Comparison of ENCODE assay signal across 1 cellular context in the genomic region with DNA sequence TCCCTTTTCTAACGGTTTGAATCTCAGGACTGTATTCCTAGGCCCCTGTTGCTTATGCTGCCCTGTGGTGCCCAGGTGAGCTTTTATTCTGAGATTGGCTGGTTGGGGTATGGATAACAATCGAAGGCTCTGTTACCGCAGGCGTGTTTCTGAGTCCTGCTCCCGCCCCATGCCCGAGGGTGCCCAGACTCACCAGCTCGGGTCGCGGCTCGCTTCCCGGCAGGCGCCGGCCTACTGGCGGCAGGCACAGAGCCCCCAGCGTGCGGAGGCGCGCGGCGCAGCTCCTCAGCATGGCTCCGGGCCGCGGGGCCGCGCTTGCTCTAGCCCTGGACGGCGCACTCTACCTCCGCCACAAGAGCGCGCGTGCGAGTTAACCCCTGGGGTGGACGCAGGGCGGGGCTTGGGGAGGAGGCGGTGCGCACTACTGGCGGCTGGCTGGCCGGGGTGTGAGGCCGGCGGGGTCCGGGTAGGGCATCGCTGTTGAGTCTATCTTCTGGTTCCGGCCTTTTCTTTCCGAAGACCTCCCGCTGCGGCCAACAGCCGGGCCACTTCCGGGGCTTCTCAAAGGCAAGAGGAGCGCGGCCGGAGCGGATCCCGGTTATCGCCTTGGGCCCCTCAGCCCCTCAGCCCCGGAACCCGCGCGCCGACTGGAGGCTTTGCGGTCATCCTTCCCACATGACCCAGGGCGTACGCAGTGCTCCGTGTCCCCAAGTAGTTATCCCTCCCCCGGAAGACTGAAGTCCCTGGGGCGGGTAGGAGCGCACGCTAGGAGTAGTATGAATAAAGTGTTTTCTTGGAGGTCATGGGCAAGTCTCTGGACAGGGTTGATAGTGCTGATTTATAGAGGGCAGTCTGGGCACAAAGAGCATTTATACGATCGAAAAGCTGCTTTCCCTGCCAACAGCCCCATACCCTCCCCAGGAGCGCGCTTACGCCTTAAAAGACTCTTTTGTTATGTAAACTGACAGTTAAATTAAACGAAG.
A peak's percentile ranks its signal among the peaks of the same experiment; 100 is the strongest.
TF ChIP-seq lines count a peak whose summit lies in the region.

A gene (minus strand): TSS at position 345 of the 983 bp plus-strand sequence. CDS start 53 bp downstream, at position 292.

TF ChIP-seq in HEK293, 187 proteins besides CTCF, POLR2A, EP300 and RAD21 (continued from another document and continues in another):
- TF ChIP-seq ZNF514 (tag by site-specific recombination; IDR thresholded peaks at IDR 0.05) (no peak), OVOL3 (tag by site-specific recombination; IDR thresholded peaks at IDR 0.05) (no peak), FEZF1 (tag by site-specific recombination; IDR thresholded peaks at IDR 0.05) (peak; percentile 42; the same call in 1 of the 2 replicates), ZNF701 (tag by site-specific recombination; IDR thresholded peaks at IDR 0.05) (no peak), ZNF664 (tag by site-specific recombination; IDR thresholded peaks at IDR 0.05) (no peak), GLIS2 (tag by site-specific recombination; IDR thresholded peaks at IDR 0.05) (peak; percentile 92), KLF7 (tag by site-specific recombination; IDR thresholded peaks at IDR 0.05; ENCODE audit: borderline replicate concordance) (peak; percentile 66; the same call in 1 of the 2 replicates), ZNF501 (tag by site-specific recombination; IDR thresholded peaks at IDR 0.05) (peak; percentile 92), ZBTB48 (tag by site-specific recombination; IDR thresholded peaks at IDR 0.05) (peak; percentile 35; the same call in 1 of the 2 replicates), ZNF394 (tag by site-specific recombination; IDR thresholded peaks at IDR 0.05; ENCODE audit: borderline replicate concordance) (peak; percentile 78; the same call in 1 of the 2 replicates), ZNF610 (tag by site-specific recombination; IDR thresholded peaks at IDR 0.05; ENCODE audit: borderline replicate concordance) (peak; percentile 82; the same call in 1 of the 2 replicates), ZNF660 (tag by site-specific recombination; IDR thresholded peaks at IDR 0.05) (peak; percentile 95), ZNF621 (tag by site-specific recombination; IDR thresholded peaks at IDR 0.05) (no peak), SP3 (tag by site-specific recombination; IDR thresholded peaks at IDR 0.05) (peak; percentile 84), ZNF366 (tag by site-specific recombination; conservative IDR thresholded peaks at IDR 0.05) (peak; percentile 48), ZNF600 (tag by site-specific recombination; IDR thresholded peaks at IDR 0.05) (peak; percentile 61; the same call in 1 of the 2 replicates), ZNF654 (tag by site-specific recombination; IDR thresholded peaks at IDR 0.05; ENCODE audit: low read depth) (no peak), ZNF626 (tag by site-specific recombination; IDR thresholded peaks at IDR 0.05) (0 out of 2 replicates have a peak, but pooled peaks have one; percentile 15), ZNF544 (tag by site-specific recombination; IDR thresholded peaks at IDR 0.05) (no peak), ZBTB20 (tag by site-specific recombination; IDR thresholded peaks at IDR 0.05) (peak; percentile 97), ZSCAN16 (tag by site-specific recombination; IDR thresholded peaks at IDR 0.05) (peak; percentile 91), YY2 (tag by site-specific recombination; IDR thresholded peaks at IDR 0.05) (no peak), BCL11A (tag by site-specific recombination; IDR thresholded peaks at IDR 0.05; ENCODE audit: low read depth) (peak; percentile 58; the same call in 1 of the 2 replicates), ZNF292 (tag by site-specific recombination; IDR thresholded peaks at IDR 0.05; ENCODE audit: borderline replicate concordance, low read depth) (no peak), ZNF549 (tag by site-specific recombination; IDR thresholded peaks at IDR 0.05) (no peak), ZNF624 (tag by site-specific recombination; IDR thresholded peaks at IDR 0.05) (no peak), SETDB1 (IDR thresholded peaks at IDR 0.05; ENCODE audit: insufficient read length, low read length) (no peak), ZNF416 (tag by site-specific recombination; IDR thresholded peaks at IDR 0.05) (no peak), ZBTB21 (tag by site-specific recombination; IDR thresholded peaks at IDR 0.05) (peak; percentile 44; the same call in 1 of the 2 replicates), MYNN (tag by site-specific recombination; IDR thresholded peaks at IDR 0.05; ENCODE audit: borderline replicate concordance) (no peak), ZNF837 (tag by site-specific recombination; IDR thresholded peaks at IDR 0.05) (no peak), ZNF174 (tag by site-specific recombination; IDR thresholded peaks at IDR 0.05) (no peak), ZNF423 (tag by site-specific recombination; IDR thresholded peaks at IDR 0.05) (peak; percentile 86), KLF9 (tag by site-specific recombination; IDR thresholded peaks at IDR 0.05; ENCODE audit: low read depth) (peak; percentile 48; the same call in 1 of the 2 replicates), ZNF548 (tag by site-specific recombination; IDR thresholded peaks at IDR 0.05) (no peak), ZNF571 (tag by site-specific recombination; IDR thresholded peaks at IDR 0.05) (no peak), ZFP69B (tag by site-specific recombination; IDR thresholded peaks at IDR 0.05) (peak; percentile 86), KLF1 (tag by site-specific recombination; IDR thresholded peaks at IDR 0.05) (peak; percentile 73), ZNF114 (tag by site-specific recombination; IDR thresholded peaks at IDR 0.05) (no peak), ZNF10 (tag by site-specific recombination; IDR thresholded peaks at IDR 0.05) (no peak), ZNF623 (tag by site-specific recombination; IDR thresholded peaks at IDR 0.05) (no peak), ZBTB8A (tag by site-specific recombination; IDR thresholded peaks at IDR 0.05) (peak; percentile 88), SALL2 (tag by site-specific recombination; IDR thresholded peaks at IDR 0.05; ENCODE audit: borderline replicate concordance) (no peak), ZFHX2 (tag by site-specific recombination; conservative IDR thresholded peaks at IDR 0.05) (peak; percentile 50; the same call in 1 of the 2 replicates), ZNF677 (tag by site-specific recombination; IDR thresholded peaks at IDR 0.05) (no peak), ZNF211 (tag by site-specific recombination; IDR thresholded peaks at IDR 0.05; ENCODE audit: low read depth) (no peak), ZNF239 (tag by site-specific recombination; IDR thresholded peaks at IDR 0.05) (no peak), YY1 (tag by site-specific recombination; IDR thresholded peaks at IDR 0.05) (0 out of 2 replicates have a peak, but pooled peaks have one; percentile 47), ZNF24 (tag by site-specific recombination; IDR thresholded peaks at IDR 0.05) (peak; percentile 76; the same call in 1 of the 2 replicates)
- TF ChIP-seq, protein P1, sequence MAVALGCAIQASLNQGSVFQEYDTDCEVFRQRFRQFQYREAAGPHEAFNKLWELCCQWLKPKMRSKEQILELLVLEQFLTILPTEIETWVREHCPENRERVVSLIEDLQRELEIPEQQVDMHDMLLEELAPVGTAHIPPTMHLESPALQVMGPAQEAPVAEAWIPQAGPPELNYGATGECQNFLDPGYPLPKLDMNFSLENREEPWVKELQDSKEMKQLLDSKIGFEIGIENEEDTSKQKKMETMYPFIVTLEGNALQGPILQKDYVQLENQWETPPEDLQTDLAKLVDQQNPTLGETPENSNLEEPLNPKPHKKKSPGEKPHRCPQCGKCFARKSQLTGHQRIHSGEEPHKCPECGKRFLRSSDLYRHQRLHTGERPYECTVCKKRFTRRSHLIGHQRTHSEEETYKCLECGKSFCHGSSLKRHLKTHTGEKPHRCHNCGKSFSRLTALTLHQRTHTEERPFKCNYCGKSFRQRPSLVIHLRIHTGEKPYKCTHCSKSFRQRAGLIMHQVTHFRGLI (tag by site-specific recombination; IDR thresholded peaks at IDR 0.05), result peak; percentile 66; the same call in 1 of the 2 replicates
- TF ChIP-seq, protein P2, sequence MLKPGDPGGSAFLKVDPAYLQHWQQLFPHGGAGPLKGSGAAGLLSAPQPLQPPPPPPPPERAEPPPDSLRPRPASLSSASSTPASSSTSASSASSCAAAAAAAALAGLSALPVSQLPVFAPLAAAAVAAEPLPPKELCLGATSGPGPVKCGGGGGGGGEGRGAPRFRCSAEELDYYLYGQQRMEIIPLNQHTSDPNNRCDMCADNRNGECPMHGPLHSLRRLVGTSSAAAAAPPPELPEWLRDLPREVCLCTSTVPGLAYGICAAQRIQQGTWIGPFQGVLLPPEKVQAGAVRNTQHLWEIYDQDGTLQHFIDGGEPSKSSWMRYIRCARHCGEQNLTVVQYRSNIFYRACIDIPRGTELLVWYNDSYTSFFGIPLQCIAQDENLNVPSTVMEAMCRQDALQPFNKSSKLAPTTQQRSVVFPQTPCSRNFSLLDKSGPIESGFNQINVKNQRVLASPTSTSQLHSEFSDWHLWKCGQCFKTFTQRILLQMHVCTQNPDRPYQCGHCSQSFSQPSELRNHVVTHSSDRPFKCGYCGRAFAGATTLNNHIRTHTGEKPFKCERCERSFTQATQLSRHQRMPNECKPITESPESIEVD (tag by site-specific recombination; IDR thresholded peaks at IDR 0.05), result no peak
- TF ChIP-seq, protein P3, sequence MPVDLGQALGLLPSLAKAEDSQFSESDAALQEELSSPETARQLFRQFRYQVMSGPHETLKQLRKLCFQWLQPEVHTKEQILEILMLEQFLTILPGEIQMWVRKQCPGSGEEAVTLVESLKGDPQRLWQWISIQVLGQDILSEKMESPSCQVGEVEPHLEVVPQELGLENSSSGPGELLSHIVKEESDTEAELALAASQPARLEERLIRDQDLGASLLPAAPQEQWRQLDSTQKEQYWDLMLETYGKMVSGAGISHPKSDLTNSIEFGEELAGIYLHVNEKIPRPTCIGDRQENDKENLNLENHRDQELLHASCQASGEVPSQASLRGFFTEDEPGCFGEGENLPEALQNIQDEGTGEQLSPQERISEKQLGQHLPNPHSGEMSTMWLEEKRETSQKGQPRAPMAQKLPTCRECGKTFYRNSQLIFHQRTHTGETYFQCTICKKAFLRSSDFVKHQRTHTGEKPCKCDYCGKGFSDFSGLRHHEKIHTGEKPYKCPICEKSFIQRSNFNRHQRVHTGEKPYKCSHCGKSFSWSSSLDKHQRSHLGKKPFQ (tag by site-specific recombination; IDR thresholded peaks at IDR 0.05), result no peak
- TF ChIP-seq, protein P4, sequence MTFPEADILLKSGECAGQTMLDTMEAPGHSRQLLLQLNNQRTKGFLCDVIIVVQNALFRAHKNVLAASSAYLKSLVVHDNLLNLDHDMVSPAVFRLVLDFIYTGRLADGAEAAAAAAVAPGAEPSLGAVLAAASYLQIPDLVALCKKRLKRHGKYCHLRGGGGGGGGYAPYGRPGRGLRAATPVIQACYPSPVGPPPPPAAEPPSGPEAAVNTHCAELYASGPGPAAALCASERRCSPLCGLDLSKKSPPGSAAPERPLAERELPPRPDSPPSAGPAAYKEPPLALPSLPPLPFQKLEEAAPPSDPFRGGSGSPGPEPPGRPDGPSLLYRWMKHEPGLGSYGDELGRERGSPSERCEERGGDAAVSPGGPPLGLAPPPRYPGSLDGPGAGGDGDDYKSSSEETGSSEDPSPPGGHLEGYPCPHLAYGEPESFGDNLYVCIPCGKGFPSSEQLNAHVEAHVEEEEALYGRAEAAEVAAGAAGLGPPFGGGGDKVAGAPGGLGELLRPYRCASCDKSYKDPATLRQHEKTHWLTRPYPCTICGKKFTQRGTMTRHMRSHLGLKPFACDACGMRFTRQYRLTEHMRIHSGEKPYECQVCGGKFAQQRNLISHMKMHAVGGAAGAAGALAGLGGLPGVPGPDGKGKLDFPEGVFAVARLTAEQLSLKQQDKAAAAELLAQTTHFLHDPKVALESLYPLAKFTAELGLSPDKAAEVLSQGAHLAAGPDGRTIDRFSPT (tag by site-specific recombination; IDR thresholded peaks at IDR 0.05), result peak; percentile 74
- TF ChIP-seq, protein P5, sequence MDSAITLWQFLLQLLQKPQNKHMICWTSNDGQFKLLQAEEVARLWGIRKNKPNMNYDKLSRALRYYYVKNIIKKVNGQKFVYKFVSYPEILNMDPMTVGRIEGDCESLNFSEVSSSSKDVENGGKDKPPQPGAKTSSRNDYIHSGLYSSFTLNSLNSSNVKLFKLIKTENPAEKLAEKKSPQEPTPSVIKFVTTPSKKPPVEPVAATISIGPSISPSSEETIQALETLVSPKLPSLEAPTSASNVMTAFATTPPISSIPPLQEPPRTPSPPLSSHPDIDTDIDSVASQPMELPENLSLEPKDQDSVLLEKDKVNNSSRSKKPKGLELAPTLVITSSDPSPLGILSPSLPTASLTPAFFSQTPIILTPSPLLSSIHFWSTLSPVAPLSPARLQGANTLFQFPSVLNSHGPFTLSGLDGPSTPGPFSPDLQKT (IDR thresholded peaks at IDR 0.05; ENCODE audit: borderline replicate concordance, low read depth, low read length), result no peak
- TF ChIP-seq, protein P6, sequence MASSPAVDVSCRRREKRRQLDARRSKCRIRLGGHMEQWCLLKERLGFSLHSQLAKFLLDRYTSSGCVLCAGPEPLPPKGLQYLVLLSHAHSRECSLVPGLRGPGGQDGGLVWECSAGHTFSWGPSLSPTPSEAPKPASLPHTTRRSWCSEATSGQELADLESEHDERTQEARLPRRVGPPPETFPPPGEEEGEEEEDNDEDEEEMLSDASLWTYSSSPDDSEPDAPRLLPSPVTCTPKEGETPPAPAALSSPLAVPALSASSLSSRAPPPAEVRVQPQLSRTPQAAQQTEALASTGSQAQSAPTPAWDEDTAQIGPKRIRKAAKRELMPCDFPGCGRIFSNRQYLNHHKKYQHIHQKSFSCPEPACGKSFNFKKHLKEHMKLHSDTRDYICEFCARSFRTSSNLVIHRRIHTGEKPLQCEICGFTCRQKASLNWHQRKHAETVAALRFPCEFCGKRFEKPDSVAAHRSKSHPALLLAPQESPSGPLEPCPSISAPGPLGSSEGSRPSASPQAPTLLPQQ (tag by site-specific recombination; IDR thresholded peaks at IDR 0.05), result peak; percentile 89
- TF ChIP-seq, protein P7, sequence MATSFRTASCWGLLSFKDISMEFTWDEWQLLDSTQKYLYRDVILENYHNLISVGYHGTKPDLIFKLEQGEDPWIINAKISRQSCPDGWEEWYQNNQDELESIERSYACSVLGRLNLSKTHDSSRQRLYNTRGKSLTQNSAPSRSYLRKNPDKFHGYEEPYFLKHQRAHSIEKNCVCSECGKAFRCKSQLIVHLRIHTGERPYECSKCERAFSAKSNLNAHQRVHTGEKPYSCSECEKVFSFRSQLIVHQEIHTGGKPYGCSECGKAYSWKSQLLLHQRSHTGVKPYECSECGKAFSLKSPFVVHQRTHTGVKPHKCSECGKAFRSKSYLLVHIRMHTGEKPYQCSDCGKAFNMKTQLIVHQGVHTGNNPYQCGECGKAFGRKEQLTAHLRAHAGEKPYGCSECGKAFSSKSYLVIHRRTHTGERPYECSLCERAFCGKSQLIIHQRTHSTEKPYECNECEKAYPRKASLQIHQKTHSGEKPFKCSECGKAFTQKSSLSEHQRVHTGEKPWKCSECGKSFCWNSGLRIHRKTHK (tag by site-specific recombination; IDR thresholded peaks at IDR 0.05), result no peak
- TF ChIP-seq, protein P8, sequence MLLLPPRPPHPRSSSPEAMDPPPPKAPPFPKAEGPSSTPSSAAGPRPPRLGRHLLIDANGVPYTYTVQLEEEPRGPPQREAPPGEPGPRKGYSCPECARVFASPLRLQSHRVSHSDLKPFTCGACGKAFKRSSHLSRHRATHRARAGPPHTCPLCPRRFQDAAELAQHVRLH (tag by site-specific recombination; IDR thresholded peaks at IDR 0.05), result peak; percentile 75
